ENCODE assay signal across 22 cellular contexts in genomic region chr4:123260429-123261052, GRCh38.
DNase-seq lines count a peak whose midpoint lies in the region; ATAC-seq and TF ChIP-seq lines count a peak whose summit lies in the region.
"Had no signal": no experiment of that assay in that cellular context is flagged by ENCODE, and none has a peak within 500 bp of the region (broad histone marks: within the 10 kb centered on the region; RNA-seq: fewer than 3 reads in every experiment).

No MANE protein-coding gene starts in this region.

- H2BK12ac ChIP-seq in mesenchymal stem cell (ENCODE audit: low read length in 2 of 2), result peak overlapping the region in 1 of 2 experiments; percentile 71

- DNase-seq in NCI-H2171 treated with DMSO at 0.1 percent for 48 hours (lab: John Stamatoyannopoulos, UW) (peak; percentile 0), NCI-H2171 (lab: John Stamatoyannopoulos, UW) (no peak), NCI-H69 (lab: John Stamatoyannopoulos, UW) (peak; percentile 21), mesenchymal stem cell (no peak), thyroid gland (peak; percentile 36 to 40)
- DNase-seq: activated CD4-positive, alpha-beta memory T cell treated with anti-CD3 and anti-CD28 coated beads, Interleukin-2, amount 10 ng/mL, durations not matched to agents 7 days and 5 days; CD8-positive, alpha-beta T cell; cortex of kidney; effector memory CD8-positive, alpha-beta T cell; foreskin keratinocyte; GM23248; NCI-H1105; NCI-H2029; NCI-H82; spleen; stimulated activated CD4-positive, alpha-beta T cell treated with anti-CD3 and anti-CD28 coated beads, Interleukin-2, amount 100 ng/mL, for 48 hours had no signal

- no peak overlapping the region for H2BK120ac ChIP-seq in mesenchymal stem cell (ENCODE audit: low read depth, low read length)

- H3K9ac ChIP-seq in mesenchymal stem cell (ENCODE audit: low read length), result no peak overlapping the region
- H3K9ac ChIP-seq: GM23248 had no signal

- no peak for TF ChIP-seq CTCF in thyroid gland (IDR thresholded peaks at IDR 0.05)

- no peak overlapping the region for H3K4me3 ChIP-seq in mesenchymal stem cell (ENCODE audit: insufficient read depth in 1 of 2, low read depth in 1 of 2, low read length in 2 of 2)
- H3K4me3 ChIP-seq in thyroid gland (replicated peaks in 1 of 3), result no peak overlapping the region
- H3K4me3 ChIP-seq: esophagus muscularis mucosa, GM23248, spleen had no signal

- peak overlapping the region; percentile 30 for H4K91ac ChIP-seq in mesenchymal stem cell (ENCODE audit: low read length)

- H3K79me1 ChIP-seq in mesenchymal stem cell (replicated peaks; ENCODE audit: low read length, poor library complexity, severe bottlenecking), result no peaks in the 10 kb centered on the region

- H3K9me3 ChIP-seq in mesenchymal stem cell (ENCODE audit: control insufficient read depth, low read length) (no peaks in the 10 kb centered on the region), thyroid gland (no peaks in the 10 kb centered on the region)
- H3K9me3 ChIP-seq: esophagus muscularis mucosa, spleen had no signal

- H3K14ac ChIP-seq in mesenchymal stem cell (ENCODE audit: low read length in 2 of 2), result peak overlapping the region in 1 of 2 experiments; percentile 86

- peak overlapping the region in 1 of 2 experiments; percentile 89 for H3K18ac ChIP-seq in mesenchymal stem cell (ENCODE audit: low read depth in 1 of 2, low read length in 2 of 2)

- no peak overlapping the region for H4K8ac ChIP-seq in mesenchymal stem cell (ENCODE audit: low read length)

- no peak overlapping the region for H3K27ac ChIP-seq in mesenchymal stem cell (ENCODE audit: low read length, poor library complexity, severe bottlenecking)
- H3K27ac ChIP-seq in thyroid gland, result peak overlapping the region in 2 of 3 donors; percentile 27 to 60
- H3K27ac ChIP-seq: foreskin keratinocyte, GM23248, spleen had no signal

- no peak overlapping the region for H2BK5ac ChIP-seq in mesenchymal stem cell (ENCODE audit: low read depth, low read length, poor library complexity, severe bottlenecking)

- ATAC-seq in HG02678 (IDR thresholded peaks at IDR 0.05; ENCODE audit: unreplicated experiment) (no peak), HG02759 (IDR thresholded peaks at IDR 0.05; ENCODE audit: unreplicated experiment) (no peak), HG03460 (IDR thresholded peaks at IDR 0.05; ENCODE audit: unreplicated experiment) (no peak)
- ATAC-seq: activated CD4-positive, CD25-positive, alpha-beta regulatory T cell treated with anti-CD3 and anti-CD28 coated beads, Interleukin-2, amount 50 U/mL, for 24 hours; CD8-positive, alpha-beta T cell; effector memory CD8-positive, alpha-beta T cell; foreskin keratinocyte; stimulated activated memory B cell treated with anti-CD40 and anti-IgM and Interleukin-4, amounts not matched to agents 10 μg/mL and 1 μg/mL and 100 μg/mL, for 72 hours had no signal

- H3K4me2 ChIP-seq in mesenchymal stem cell (ENCODE audit: low read length, poor library complexity, severe bottlenecking), result no peak overlapping the region

- TF ChIP-seq POLR2A in thyroid gland (IDR thresholded peaks at IDR 0.05), result no peak

- H2BK15ac ChIP-seq in mesenchymal stem cell (ENCODE audit: low read depth, poor library complexity, severe bottlenecking), result no peak overlapping the region

- H3K4ac ChIP-seq in mesenchymal stem cell (ENCODE audit: low read depth in 1 of 2, low read length in 2 of 2), result no peak overlapping the region

- H2AFZ ChIP-seq in mesenchymal stem cell (ENCODE audit: low read depth, low read length), result no peak overlapping the region
- H2AFZ ChIP-seq: GM23248 had no signal

- no peak overlapping the region for H2AK5ac ChIP-seq in mesenchymal stem cell (ENCODE audit: low read length, severe bottlenecking)

- no peaks in the 10 kb centered on the region for H3K4me1 ChIP-seq in mesenchymal stem cell (ENCODE audit: control insufficient read depth, insufficient read depth, low read depth, low read length)
- H3K4me1 ChIP-seq in thyroid gland, result peaks cover 19 to 20% of the 10 kb centered on the region in 2 donors

- H3K27me3 ChIP-seq in mesenchymal stem cell (ENCODE audit: control insufficient read depth in 1 of 2, insufficient read depth in 1 of 2, low read length in 2 of 2) (no peaks in the 10 kb centered on the region), thyroid gland (no peaks in the 10 kb centered on the region)
- H3K27me3 ChIP-seq: esophagus muscularis mucosa, foreskin keratinocyte, spleen had no signal

- intact Hi-C loops in thyroid gland (cut with DNase I), result no loop called here

- peak overlapping the region in 1 of 2 experiments; percentile 67 for H3K23ac ChIP-seq in mesenchymal stem cell (ENCODE audit: low read length in 2 of 2)

- no peaks in the 10 kb centered on the region for H3K36me3 ChIP-seq in mesenchymal stem cell (ENCODE audit: control insufficient read depth in 1 of 2, insufficient read depth in 2 of 2, low read depth in 1 of 2, low read length in 2 of 2)
- no peaks in the 10 kb centered on the region for H3K36me3 ChIP-seq in thyroid gland
- H3K36me3 ChIP-seq: esophagus muscularis mucosa had no signal

- 92% methylated on average over 5 of the region's 6 CpGs for WGBS in mesenchymal stem cell
- WGBS in thyroid gland, 2 donors, result 59 to 65% methylated on average over 6 of the region's 6 CpGs

Comparison
In these comparisons a context has a peak if more than half of its experiments do, and no peak if none do; other contexts are left out.
1. DNase-seq: peak in NCI-H2171 treated with DMSO at 0.1 percent for 48 hours (single experiment), NCI-H69 (single experiment) and thyroid gland (2 of 2); none in NCI-H2171 (single experiment) and mesenchymal stem cell (single experiment).